Comparison of ENCODE assay signal across 12 cellular contexts in the genomic region with DNA sequence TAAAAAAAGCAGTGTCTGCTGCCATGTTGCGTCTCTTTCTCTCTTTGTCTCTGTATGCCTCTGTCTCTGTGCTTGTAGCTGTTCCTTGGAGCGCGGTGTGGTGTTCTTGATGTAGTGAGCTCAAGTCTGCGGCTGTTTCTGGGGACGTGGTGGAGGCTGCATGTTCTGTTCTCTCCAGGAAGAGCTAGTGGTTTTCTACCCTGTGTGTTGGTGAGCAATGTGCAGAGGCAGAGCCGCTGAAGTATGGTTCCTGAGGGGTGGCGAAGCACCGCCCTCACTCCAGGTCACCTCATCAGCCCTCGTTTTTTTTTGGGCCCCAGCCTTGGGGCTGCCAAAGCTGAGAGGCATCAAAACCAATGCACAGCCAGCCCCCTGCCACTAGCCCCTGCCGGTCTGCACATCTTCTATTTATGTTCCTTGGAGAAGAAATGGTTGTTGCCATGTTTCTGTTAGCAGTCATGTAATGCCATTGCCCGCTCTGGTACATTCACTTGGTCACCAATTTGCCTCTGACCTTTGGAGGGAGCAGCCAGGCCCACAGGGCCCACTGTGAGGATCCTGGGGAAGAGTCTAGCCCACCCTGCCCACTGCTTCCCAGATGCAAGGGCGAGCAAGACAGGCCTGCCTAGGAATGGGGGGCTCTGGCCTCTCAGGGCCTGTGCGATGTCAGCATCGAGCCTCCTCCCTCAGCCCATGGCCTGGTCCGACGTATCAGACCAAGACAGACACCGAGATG. TPM values are rescaled to one million over a fixed set of nuclear protein-coding genes. Genes with fewer than 3 reads are reported as not detected.
DNase-seq lines count a peak whose midpoint lies in the region; ATAC-seq and TF ChIP-seq lines count a peak whose summit lies in the region.
"Had no signal": no experiment of that assay in that cellular context is flagged by ENCODE, and none has a peak within 500 bp of the region (broad histone marks: within the 10 kb centered on the region; RNA-seq: fewer than 3 reads in every experiment).

No MANE protein-coding gene starts in this region.

- no peak overlapping the region for H4K8ac ChIP-seq in mesendoderm (ENCODE audit: low read depth, low read length)

- no peak for TF ChIP-seq CTCF in progenitor cell of endocrine pancreas (IDR thresholded peaks at IDR 0.05; ENCODE audit: unreplicated experiment)

- no peak overlapping the region for H3K4ac ChIP-seq in mesendoderm (ENCODE audit: low read depth, low read length)

- H3K4me3 ChIP-seq in BLaER1 treated with 17β-estradiol and CSF1 and Interleukin-3, amounts not matched to agents 10 nM and 100 nM, result peak overlapping the region in 6 of 10 experiments; percentile 1 to 33 (median 14); a peak in 6 of 20 replicates
- H3K4me3 ChIP-seq in mesendoderm (ENCODE audit: low read length), result no peak overlapping the region
- H3K4me3 ChIP-seq: sigmoid colon had no signal

- WGBS in mesendoderm (ENCODE audit: extremely low coverage, insufficient coverage, low lambda C conversion rate), result no CpG with 5 or more reads among the region's 17 CpGs

- H3K27ac ChIP-seq in BLaER1 treated with 17β-estradiol and CSF1 and Interleukin-3, amounts not matched to agents 10 nM and 100 nM, result peak overlapping the region in 9 of 11 experiments; percentile 1 to 55 (median 28); a peak in 13 of 22 replicates
- H3K27ac ChIP-seq in mesendoderm (ENCODE audit: low read depth, low read length), result no peak overlapping the region
- H3K27ac ChIP-seq: sigmoid colon had no signal

- peaks cover 98 to 100% (median 99%) of the 10 kb centered on the region in 11 experiments for H3K36me3 ChIP-seq in BLaER1 treated with 17β-estradiol and CSF1 and Interleukin-3, amounts not matched to agents 10 nM and 100 nM
- peaks cover 65% of the 10 kb centered on the region for H3K36me3 ChIP-seq in mesendoderm (ENCODE audit: control insufficient read depth, insufficient read depth, low read length)

- no peak overlapping the region for H3K23ac ChIP-seq in mesendoderm (ENCODE audit: low read length)

- H2BK15ac ChIP-seq in mesendoderm (replicated peaks; ENCODE audit: low read depth), result no peak overlapping the region

- no peak overlapping the region for H2AK5ac ChIP-seq in mesendoderm (ENCODE audit: low read length)

- H3K27me3 ChIP-seq in BLaER1 treated with 17β-estradiol and CSF1 and Interleukin-3, amounts not matched to agents 10 nM and 100 nM, result no peaks in the 10 kb centered on the region
- no peaks in the 10 kb centered on the region for H3K27me3 ChIP-seq in mesendoderm (ENCODE audit: insufficient read depth, low read length, poor library complexity)
- H3K27me3 ChIP-seq: sigmoid colon had no signal

- peak overlapping the region; percentile 7 to 100 (median 74); a peak in 20 of 22 replicates for H3K4me2 ChIP-seq in BLaER1 treated with 17β-estradiol and CSF1 and Interleukin-3, amounts not matched to agents 10 nM and 100 nM
- no peak overlapping the region for H3K4me2 ChIP-seq in mesendoderm (ENCODE audit: low read length)

- no peak overlapping the region for H3K56ac ChIP-seq in mesendoderm (ENCODE audit: low read length)

- H3K9me3 ChIP-seq in BLaER1 treated with 17β-estradiol and CSF1 and Interleukin-3, amounts not matched to agents 10 nM and 100 nM (replicated peaks in 1 of 11), result no peaks in the 10 kb centered on the region
- H3K9me3 ChIP-seq: sigmoid colon had no signal

- H3K4me1 ChIP-seq in BLaER1 treated with 17β-estradiol and CSF1 and Interleukin-3, amounts not matched to agents 10 nM and 100 nM, result peaks cover 42 to 70% (median 60%) of the 10 kb centered on the region in 10 experiments
- H3K4me1 ChIP-seq in mesendoderm (ENCODE audit: control insufficient read depth, low read depth, low read length), result no peaks in the 10 kb centered on the region

- peak; percentile 44 for DNase-seq in T-helper 9 cell
- peak; percentile 39 for DNase-seq in activated naive CD4-positive, alpha-beta T cell treated with anti-CD3 and anti-CD28 coated beads, Interleukin-2, amount 50 U/mL, for 16 hours
- DNase-seq in progenitor cell of endocrine pancreas (ENCODE audit: low spot score, unreplicated experiment), result no peak
- DNase-seq in mesendoderm, result no peak
- DNase-seq in OCI-M1 (lab: John Stamatoyannopoulos, UW), result no peak
- DNase-seq: cortex of kidney, NCI-H2081, sigmoid colon had no signal

- H3K79me1 ChIP-seq in mesendoderm (ENCODE audit: low read length), result peaks cover 38% of the 10 kb centered on the region

- peak overlapping the region; percentile 49 for H3K27ac Mint-ChIP-seq in progenitor cell of endocrine pancreas

- peaks cover 98 to 100% (median 99%) of the 10 kb centered on the region in 11 experiments for H4K20me1 ChIP-seq in BLaER1 treated with 17β-estradiol and CSF1 and Interleukin-3, amounts not matched to agents 10 nM and 100 nM

- no peak overlapping the region for H2BK5ac ChIP-seq in mesendoderm (ENCODE audit: low read length)

- H3K4me1 Mint-ChIP-seq in progenitor cell of endocrine pancreas (ENCODE audit: low read depth), result peaks cover 12% of the 10 kb centered on the region

- peaks cover 44% of the 10 kb centered on the region for H3K79me2 ChIP-seq in mesendoderm (ENCODE audit: control insufficient read depth, insufficient read depth, low read length)

- H2BK120ac ChIP-seq in mesendoderm (ENCODE audit: low read depth, low read length), result no peak overlapping the region

- H3K18ac ChIP-seq in mesendoderm (ENCODE audit: low read length), result no peak overlapping the region

- no peaks in the 10 kb centered on the region for H3K27me3 Mint-ChIP-seq in progenitor cell of endocrine pancreas

- H3K9me3 Mint-ChIP-seq in progenitor cell of endocrine pancreas (ENCODE audit: low read depth), result no peaks in the 10 kb centered on the region

- no peak for ATAC-seq in HG03469 (IDR thresholded peaks at IDR 0.05; ENCODE audit: unreplicated experiment)
- ATAC-seq in HG02840 (IDR thresholded peaks at IDR 0.05; ENCODE audit: low FRiP score, unreplicated experiment), result no peak

- H4K5ac ChIP-seq in mesendoderm (ENCODE audit: low read length), result no peak overlapping the region

- no peak overlapping the region for H3K4me3 Mint-ChIP-seq in progenitor cell of endocrine pancreas (ENCODE audit: low read depth)

- H3K9ac ChIP-seq in BLaER1 treated with 17β-estradiol and CSF1 and Interleukin-3, amounts not matched to agents 10 nM and 100 nM, result peak overlapping the region; percentile 3 to 100 (median 52); a peak in 19 of 22 replicates
- no peak overlapping the region for H3K9ac ChIP-seq in mesendoderm (ENCODE audit: low read length)

- peaks cover 47% of the 10 kb centered on the region for H3K36me3 Mint-ChIP-seq in progenitor cell of endocrine pancreas (ENCODE audit: insufficient read depth)

RNA-seq across cellular contexts. Expression of gene HNRNPL, which starts 7.2 kb away (rescaled TPM):
- 444 and 461 TPM in 2 replicates for total RNA-seq in progenitor cell of endocrine pancreas
- 460 TPM for polyA plus RNA-seq in mesendoderm (2013, experiment 1 of 2)
- 455 TPM for polyA plus RNA-seq in mesendoderm (2013, experiment 2 of 2)

RNA-seq across cellular contexts. Expression of gene ECH1, which starts 11.0 kb away (rescaled TPM):
- 86.9 and 93.5 TPM in 2 replicates for total RNA-seq in progenitor cell of endocrine pancreas
- polyA plus RNA-seq in mesendoderm (2013, experiment 1 of 2), result 147 TPM
- 149 TPM for polyA plus RNA-seq in mesendoderm (2013, experiment 2 of 2)

RNA-seq across cellular contexts. Expression of gene LGALS4, which starts 29.9 kb away (rescaled TPM):
- total RNA-seq in progenitor cell of endocrine pancreas, result 2.7 and 3.7 TPM in 2 replicates
- polyA plus RNA-seq in mesendoderm (2013, experiment 1 of 2), result 0.13 TPM
- polyA plus RNA-seq in mesendoderm (2013, experiment 2 of 2), result 0.10 TPM

RNA-seq across cellular contexts. Expression of gene RINL, which starts 35.5 kb away (rescaled TPM):
- 2.6 and 3.0 TPM in 2 replicates for total RNA-seq in progenitor cell of endocrine pancreas
- polyA plus RNA-seq in mesendoderm (2013, experiment 1 of 2), result 6.3 TPM
- 5.7 TPM for polyA plus RNA-seq in mesendoderm (2013, experiment 2 of 2)

RNA-seq across cellular contexts. Expression of gene LGALS7B, which starts 53.6 kb away (rescaled TPM):
- total RNA-seq in progenitor cell of endocrine pancreas, result not detected in 2 replicates
- 0.87 TPM for polyA plus RNA-seq in mesendoderm (2013, experiment 1 of 2)
- 0.38 TPM for polyA plus RNA-seq in mesendoderm (2013, experiment 2 of 2)
- total RNA-seq: T-helper 1 cell treated with Interleukin-12 subunit alpha and Interleukin-12 subunit beta and Interleukin-4 antibody, amounts not matched to agents 30 ng/mL and 1 ng/mL, for 36 hours had no signal

Comparison
In these comparisons a context has a peak if more than half of its experiments do, and no peak if none do; other contexts are left out.
1. DNase-seq: peak in T-helper 9 cell (single experiment) and activated naive CD4-positive, alpha-beta T cell treated with anti-CD3 and anti-CD28 coated beads, Interleukin-2, amount 50 U/mL, for 16 hours (single experiment); none in progenitor cell of endocrine pancreas (single experiment), mesendoderm (single experiment) and OCI-M1 (single experiment).